Comparison of ENCODE assay signal across 8 cellular contexts in the genomic region with DNA sequence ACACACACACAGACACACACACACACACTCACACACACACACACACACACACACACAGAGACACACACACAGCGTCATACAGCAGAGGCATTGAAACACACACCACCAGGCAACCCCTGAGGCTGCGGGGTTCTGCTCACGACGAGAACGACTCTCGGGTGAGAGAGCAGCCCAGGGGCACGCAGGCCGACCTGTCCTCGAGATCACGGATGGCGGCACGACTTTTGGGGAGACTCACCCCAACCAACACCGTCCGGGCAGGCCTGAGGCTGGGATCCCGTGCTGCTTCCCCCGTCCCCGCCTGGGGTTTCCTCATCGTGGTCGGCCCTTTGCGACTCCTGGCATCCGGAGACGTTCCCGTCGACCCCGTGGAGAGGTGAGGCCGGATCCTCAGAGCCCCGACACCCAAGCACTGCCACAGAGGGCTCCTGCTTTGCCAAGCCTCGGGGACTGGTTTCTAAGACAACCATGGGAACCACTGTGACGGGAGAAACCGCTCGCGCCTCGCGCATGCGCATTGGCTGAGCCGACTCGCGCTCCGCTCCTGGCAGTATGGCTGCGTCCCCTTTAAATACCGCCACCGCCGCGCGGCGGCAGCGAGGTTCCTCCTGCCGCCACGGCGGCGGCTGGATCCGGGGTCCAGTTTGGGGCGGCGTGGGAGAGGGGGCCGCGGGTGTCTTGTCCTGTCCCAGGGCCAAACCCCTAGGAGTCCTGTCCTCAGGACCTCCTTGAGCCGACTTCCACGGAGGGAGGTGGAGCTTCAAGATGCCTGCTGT.
A peak's percentile ranks its signal among the peaks of the same experiment; 100 is the strongest.
DNase-seq lines count a peak whose midpoint lies in the region; ATAC-seq and TF ChIP-seq lines count a peak whose summit lies in the region.
"Not testable (repeated sequence)": the region's sequence is repeated elsewhere in the genome, so short reads cannot be mapped to it uniquely, and the experiment has no call there.

No MANE protein-coding gene starts in this region.

- DNase-seq in T-helper 9 cell (peak; percentile 0), naive B cell (peak; percentile 30)
- DNase-seq in activated naive CD4-positive, alpha-beta T cell treated with anti-CD3 and anti-CD28 coated beads, Interleukin-2, amount 10 ng/mL, durations not matched to agents 7 days and 5 days, result peak; percentile 42
- DNase-seq in fibroblast of pulmonary artery (ENCODE audit: low read depth), result not testable (repeated sequence)
- DNase-seq in stimulated activated naive CD8-positive, alpha-beta T cell treated with anti-CD3 and anti-CD28 coated beads, Interleukin-15, Interleukin-2, amounts not matched to agents 100 U/mL and 50 U/mL, for 24 hours, result peak; percentile 2

- not testable (repeated sequence) for H3K9me3 Mint-ChIP-seq in activated naive CD4-positive, alpha-beta T cell treated with anti-CD3 and anti-CD28 coated beads, Interleukin-2, amount 10 ng/mL, durations not matched to agents 7 days and 5 days; naive B cell

- not testable (repeated sequence) for H3K4me1 Mint-ChIP-seq in activated naive CD4-positive, alpha-beta T cell treated with anti-CD3 and anti-CD28 coated beads, Interleukin-2, amount 10 ng/mL, durations not matched to agents 7 days and 5 days; naive B cell

- H3K27me3 Mint-ChIP-seq in activated naive CD4-positive, alpha-beta T cell treated with anti-CD3 and anti-CD28 coated beads, Interleukin-2, amount 10 ng/mL, durations not matched to agents 7 days and 5 days; naive B cell: not testable (repeated sequence)

- CTCF ChIA-PET in activated naive CD4-positive, alpha-beta T cell treated with anti-CD3 and anti-CD28 coated beads, Interleukin-2, amount 10 ng/mL, durations not matched to agents 7 days and 5 days (lab: Charles Lee), result not testable (repeated sequence)

- H3K4me3 ChIP-seq in fibroblast of pulmonary artery (replicated peaks; ENCODE audit: low read depth, low read length), result peak overlapping the region; percentile 45

- peak overlapping the region; percentile 62 for H3K27ac Mint-ChIP-seq in activated naive CD4-positive, alpha-beta T cell treated with anti-CD3 and anti-CD28 coated beads, Interleukin-2, amount 10 ng/mL, durations not matched to agents 7 days and 5 days
- peak overlapping the region in 1 of 6 donors; percentile 60 for H3K27ac Mint-ChIP-seq in naive B cell

- peak; percentile 67 for ATAC-seq in GM18502 (IDR thresholded peaks at IDR 0.05; ENCODE audit: poor library complexity, unreplicated experiment)
- ATAC-seq in GM21526 (IDR thresholded peaks at IDR 0.05; ENCODE audit: low FRiP score, unreplicated experiment), result peak; percentile 83
- ATAC-seq in HG03135 (IDR thresholded peaks at IDR 0.05; ENCODE audit: unreplicated experiment), result peak; percentile 68
- ATAC-seq in naive B cell (ENCODE audit: low read depth in 2 of 2), result peak; percentile 64 to 67
- not testable (repeated sequence) for ATAC-seq in stimulated activated naive CD8-positive, alpha-beta T cell treated with anti-CD3 and anti-CD28 coated beads, Interleukin-15, Interleukin-2, amounts not matched to agents 100 U/mL and 50 U/mL, for 24 hours

- H3K36me3 Mint-ChIP-seq in activated naive CD4-positive, alpha-beta T cell treated with anti-CD3 and anti-CD28 coated beads, Interleukin-2, amount 10 ng/mL, durations not matched to agents 7 days and 5 days; naive B cell: not testable (repeated sequence)

- TF ChIP-seq CTCF in fibroblast of pulmonary artery (IDR thresholded peaks at IDR 0.05; ENCODE audit: low read length, missing control alignments), result not testable (repeated sequence)

- peak overlapping the region; percentile 60 for H3K4me3 Mint-ChIP-seq in activated naive CD4-positive, alpha-beta T cell treated with anti-CD3 and anti-CD28 coated beads, Interleukin-2, amount 10 ng/mL, durations not matched to agents 7 days and 5 days
- H3K4me3 Mint-ChIP-seq in naive B cell, result peak overlapping the region in 3 of 8 donors; percentile 77 to 96 (median 87)
